8 cellular contexts compared by ENCODE assay signal in genomic region chr22:17638182-17638431, GRCh38. TPM values are rescaled to one million over a fixed set of nuclear protein-coding genes. Genes with fewer than 3 reads are reported as not detected.
DNase-seq lines count a peak whose midpoint lies in the region; ATAC-seq, FAIRE-seq and TF ChIP-seq lines count a peak whose summit lies in the region.

No MANE protein-coding gene starts in this region.

- H3K4me3 ChIP-seq in A549: peak overlapping the region; percentile 71
- H3K4me3 ChIP-seq in GM12865 (ENCODE audit: low read depth, low read length): peak overlapping the region; percentile 71
- H3K4me3 ChIP-seq in PC-9: peak overlapping the region; percentile 89
- peak overlapping the region; percentile 87 for H3K4me3 ChIP-seq in epithelial cell of proximal tubule (ENCODE audit: low read depth, low read length)
- peak overlapping the region; percentile 84 for H3K4me3 ChIP-seq in neural cell (ENCODE audit: low read length)

- H3F3A ChIP-seq in PC-9 (ENCODE audit: insufficient read depth, low read depth): peaks cover 33% of the 10 kb centered on the region
- no peaks in the 10 kb centered on the region for H3F3A ChIP-seq in neural cell (ENCODE audit: insufficient read depth, low read length, poor library complexity, severe bottlenecking)

- H3K9me2 ChIP-seq in PC-9 (ENCODE audit: insufficient read depth): no peaks in the 10 kb centered on the region
- H3K9me2 ChIP-seq in neural cell (ENCODE audit: insufficient read depth, low read length): no peaks in the 10 kb centered on the region

- intact Hi-C loops in PC-9 (cut with micrococcal nuclease; ENCODE audit: unreplicated experiment): no loop called here

- POLR2A ChIA-PET in A549 (lab: Yijun Ruan, JAX) (interaction anchor here (1.1 to 1.3 kb wide), 2 partner anchors 12 to 36 kb away, joined by 3 read pairs; no protein-coding TSS in a partner anchor), PC-9 (lab: Charles Lee; ENCODE audit: unreplicated experiment) (no interaction called here)

- peaks cover 20% of the 10 kb centered on the region for H3K79me2 ChIP-seq in PC-9 (ENCODE audit: low read depth)
- peaks cover 7% of the 10 kb centered on the region for H3K79me2 ChIP-seq in neural cell (replicated peaks; ENCODE audit: insufficient read depth, low read length)

- peak overlapping the region; percentile 88 for H2AFZ ChIP-seq in PC-9
- peak overlapping the region; percentile 74 for H2AFZ ChIP-seq in neural cell (ENCODE audit: low read depth, low read length)

- H3K36me3 ChIP-seq in PC-9 (ENCODE audit: low read depth): no peaks in the 10 kb centered on the region
- no peaks in the 10 kb centered on the region for H3K36me3 ChIP-seq in neural cell (ENCODE audit: insufficient read depth, low read length)

- no peaks in the 10 kb centered on the region for H3K27me3 ChIP-seq in PC-9 (ENCODE audit: insufficient read depth, low read depth)
- H3K27me3 ChIP-seq in neural cell (ENCODE audit: insufficient read depth, low read depth, low read length): no peaks in the 10 kb centered on the region

- H3K4me2 ChIP-seq in A549 (peak overlapping the region; percentile 69), PC-9 (peak overlapping the region; percentile 85), neural cell (ENCODE audit: low read length) (peak overlapping the region; percentile 100)

- no peaks in the 10 kb centered on the region for H4K20me1 ChIP-seq in PC-9 (ENCODE audit: insufficient read depth)
- H4K20me1 ChIP-seq in neural cell (ENCODE audit: insufficient read depth): no peaks in the 10 kb centered on the region

- DNase-seq in A549 (ENCODE audit: low read depth in 1 of 2, low spot score in 1 of 2) (peak in 1 of 2 experiments; percentile 33), GM12865 (ENCODE audit: low read depth) (no peak), PC-9 (no peak), epithelial cell of proximal tubule (ENCODE audit: low read depth) (peak; percentile 54), GM19240 (ENCODE audit: insufficient read length, low spot score) (no peak), COLO829 (ENCODE audit: low spot score) (no peak)

- no TSS peak for BruUV-seq in PC-9 (replicated peaks; lab: Mats Ljungman, UMichigan)

- ATAC-seq in A549 (peak; percentile 63 to 69; a peak in 5 of 6 replicates), HG02870 (IDR thresholded peaks at IDR 0.05; ENCODE audit: unreplicated experiment) (peak; percentile 17)

- H3K9me3 ChIP-seq in A549 (no peaks in the 10 kb centered on the region), PC-9 (ENCODE audit: insufficient read depth, low read depth) (no peaks in the 10 kb centered on the region), neural cell (ENCODE audit: low read length) (no peaks in the 10 kb centered on the region)

- 5% methylated on average over 10 of the region's 10 CpGs for WGBS in A549 (ENCODE audit: missing lambda C conversion rate)

- FAIRE-seq in A549 (lab: Jason Lieb, UNC): no peak

- CTCF ChIA-PET in A549 (lab: Yijun Ruan, JAX) (interaction anchor here (1.0 kb wide), 1 partner anchor 84 kb away, joined by 3 read pairs; no protein-coding TSS in a partner anchor), PC-9 (lab: Charles Lee) (no interaction called here)

- H3K9ac ChIP-seq in neural cell (ENCODE audit: low read length): peak overlapping the region; percentile 89

- peak overlapping the region; percentile 88 to 99 for H3K27ac ChIP-seq in A549
- H3K27ac ChIP-seq in PC-9: peak overlapping the region; percentile 90
- peak overlapping the region; percentile 95 for H3K27ac ChIP-seq in neural cell (ENCODE audit: low read length)

- TF ChIP-seq EP300 in A549 (IDR thresholded peaks at IDR 0.05) (no peak), neural cell (conservative IDR thresholded peaks at IDR 0.05; ENCODE audit: poor library complexity, severe bottlenecking) (no peak)

- TF ChIP-seq RAD21 in A549 (conservative IDR thresholded peaks at IDR 0.05 in 1 of 2, IDR thresholded peaks at IDR 0.05 in 1 of 2) (no peak), neural cell (conservative IDR thresholded peaks at IDR 0.05) (no peak)

- TF ChIP-seq CTCF in A549 (IDR thresholded peaks at IDR 0.05): no peak
- no peak for TF ChIP-seq CTCF in GM12865 (IDR thresholded peaks at IDR 0.05; ENCODE audit: insufficient read depth, low read depth, low read length, missing control alignments)
- TF ChIP-seq CTCF in PC-9 (conservative IDR thresholded peaks at IDR 0.05): no peak; the same call in 1 of the 2 replicates
- no peak for TF ChIP-seq CTCF in epithelial cell of proximal tubule (conservative IDR thresholded peaks at IDR 0.05; ENCODE audit: low read depth, low read length)
- no peak for TF ChIP-seq CTCF in neural cell (IDR thresholded peaks at IDR 0.05; ENCODE audit: poor library complexity, severe bottlenecking)

- TF ChIP-seq POLR2A in A549 (IDR thresholded peaks at IDR 0.05; ENCODE audit: low read length): no peak

- H3K4me1 ChIP-seq in A549 (peaks cover 25% of the 10 kb centered on the region), PC-9 (replicated peaks; ENCODE audit: insufficient read depth) (peaks cover 35% of the 10 kb centered on the region)

TF ChIP-seq in A549, 52 proteins besides CTCF, POLR2A, EP300 and RAD21:
- TF ChIP-seq TP53 (CRISPR knock-in tag; IDR thresholded peaks at IDR 0.05) (0 out of 2 replicates have a peak, but pooled peaks have one; percentile 33), HOXA7 (CRISPR knock-in tag; IDR thresholded peaks at IDR 0.05) (no peak), HOXB13 (CRISPR knock-in tag; IDR thresholded peaks at IDR 0.05; ENCODE audit: low read depth) (no peak), ELK1 (IDR thresholded peaks at IDR 0.05; ENCODE audit: low read depth, low read length) (no peak)

TF ChIP-seq in neural cell, 6 proteins besides CTCF, POLR2A, EP300 and RAD21:
- TF ChIP-seq POLR2AphosphoS5 (IDR thresholded peaks at IDR 0.05) (no peak), EZH2 (IDR thresholded peaks at IDR 0.05; ENCODE audit: borderline replicate concordance, insufficient read depth, low read length, poor library complexity, severe bottlenecking) (no peak), MXI1 (conservative IDR thresholded peaks at IDR 0.05; ENCODE audit: poor library complexity, severe bottlenecking) (no peak), REST (IDR thresholded peaks at IDR 0.05; ENCODE audit: borderline replicate concordance) (no peak), SMC3 (conservative IDR thresholded peaks at IDR 0.05; ENCODE audit: poor library complexity) (no peak), TAF1 (IDR thresholded peaks at IDR 0.05; ENCODE audit: low read depth) (no peak)

RNA-seq across cellular contexts. Expression of gene BCL2L13, which starts 0.5 kb away (rescaled TPM):
- polyA plus RNA-seq in A549 (2011; rRNA removed) (44.9 and 46.4 TPM in 2 replicates), A549 (2017; fragmentation: RNase III; extraction: RNeasy Plus Mini Kit Qiagen cat#74134 plus additional on column Dnase treatment) (32.9 to 38.3 TPM (median 36.9 TPM) in 3 replicates), neural cell (20.8 and 21.6 TPM in 2 replicates)
- 22.6 and 28.3 TPM in 2 replicates for polyA plus RNA-seq in A549 (2012; cell fraction: cytosol; rRNA removed)
- 13.3 and 17.2 TPM in 2 replicates for polyA plus RNA-seq in A549 (2012; cell fraction: nucleus; rRNA removed)
- polyA minus RNA-seq in A549 (2011; rRNA and poly(A)+ RNA removed): 40.7 and 49.3 TPM in 2 replicates
- total RNA-seq in PC-9 (2021) (43.1 and 46.3 TPM in 2 replicates), epithelial cell of proximal tubule (35.3 and 39.9 TPM in 2 replicates)
- polyA minus RNA-seq in neural cell: 42.1 and 47.7 TPM in 2 replicates

RNA-seq across cellular contexts. Expression of gene ATP6V1E1, which starts 9.6 kb away (rescaled TPM):
- polyA plus RNA-seq in A549 (2011; rRNA removed) (112 and 119 TPM in 2 replicates), A549 (2017; fragmentation: RNase III; extraction: RNeasy Plus Mini Kit Qiagen cat#74134 plus additional on column Dnase treatment) (116 to 123 TPM (median 121 TPM) in 3 replicates), neural cell (180 and 224 TPM in 2 replicates)
- polyA plus RNA-seq in A549 (2012; cell fraction: cytosol; rRNA removed): 55.6 and 60.1 TPM in 2 replicates
- polyA plus RNA-seq in A549 (2012; cell fraction: nucleus; rRNA removed): 26.2 and 49.3 TPM in 2 replicates
- 38.9 and 39.2 TPM in 2 replicates for polyA minus RNA-seq in A549 (2011; rRNA and poly(A)+ RNA removed)
- total RNA-seq in PC-9 (2021) (53.5 and 58.0 TPM in 2 replicates), epithelial cell of proximal tubule (101 and 109 TPM in 2 replicates)
- 115 and 137 TPM in 2 replicates for polyA minus RNA-seq in neural cell
